In the genomic region with DNA sequence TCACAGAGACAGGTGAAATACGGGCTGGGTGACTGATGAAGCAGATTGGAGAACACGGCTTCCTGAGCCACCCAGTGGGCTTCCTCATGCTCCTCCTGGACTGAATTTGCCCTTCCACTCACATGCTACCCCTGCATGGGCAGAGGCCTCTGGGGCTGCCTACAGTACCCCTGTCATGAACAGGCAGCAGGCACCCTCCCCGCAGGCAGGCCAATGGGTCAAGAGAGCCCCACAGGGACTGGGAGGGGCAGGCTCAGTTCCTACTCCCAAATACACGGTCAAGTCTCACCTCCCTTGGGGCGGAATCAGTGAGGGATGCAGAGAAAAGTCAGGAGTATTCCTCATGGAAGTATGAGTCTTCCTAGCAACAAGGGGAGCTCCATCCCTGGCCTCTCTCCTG, we compare ENCODE assay signal across 24 cellular contexts. TPM values are rescaled to one million over a fixed set of nuclear protein-coding genes. Genes with fewer than 3 reads are reported as not detected.
A peak's percentile ranks its signal among the peaks of the same experiment; 100 is the strongest.
DNase-seq lines count a peak whose midpoint lies in the region; ATAC-seq, FAIRE-seq and TF ChIP-seq lines count a peak whose summit lies in the region.
"Had no signal": no experiment of that assay in that cellular context is flagged by ENCODE, and none has a peak within 500 bp of the region (broad histone marks: within the 10 kb centered on the region; RNA-seq: fewer than 3 reads in every experiment).

No MANE protein-coding gene starts in this region.

- H3K4me3 ChIP-seq in HEK293 (ENCODE audit: low read depth, low read length) (no peak overlapping the region), IMR-90 (ENCODE audit: insufficient read depth, low read depth, low read length) (no peak overlapping the region), kidney (ENCODE audit: low read length in 2 of 2) (no peak overlapping the region)
- H3K4me3 ChIP-seq: BLaER1, GM12878 had no signal

- CTCF ChIA-PET in HEK293 (lab: Yijun Ruan, JAX) (interaction anchor here (0.5 to 1.2 kb wide), 2 partner anchors 139 to 215 kb away, joined by 4 to 5 read pairs; no protein-coding TSS in a partner anchor), IMR-90 (lab: Yijun Ruan, JAX) (no interaction called here)

- no peak overlapping the region for H2AK9ac ChIP-seq in IMR-90 (replicated peaks; ENCODE audit: low read depth, low read length, poor library complexity)

- DNase-seq in IMR-90: no peak
- DNase-seq in mesenteric fat pad (ENCODE audit: low spot score): peak; percentile 14
- peak; percentile 77 for DNase-seq in osteocyte (ENCODE audit: extremely low spot score, unreplicated experiment)
- DNase-seq in kidney: no peak
- DNase-seq in NCI-H1694 (lab: John Stamatoyannopoulos, UW): no peak
- DNase-seq in islet precursor cell: no peak
- DNase-seq in NCI-H524 treated with DMSO at 0.1 percent for 48 hours (lab: John Stamatoyannopoulos, UW): no peak
- DNase-seq: 8988T; ACHN; BE2C; CD4-positive, alpha-beta memory T cell; CD4-positive, CD25-positive, alpha-beta regulatory T cell; CD8-positive, alpha-beta memory T cell; DMS 273 treated with DMSO at 0.1 percent for 48 hours; DND-41; EL; GDM1 had no signal

- no CpG with 5 or more reads among the region's 5 CpGs for WGBS in IMR-90 (ENCODE audit: extremely low coverage in 2 of 2, insufficient read length in 1 of 2), 2 experiments

- no peak overlapping the region for H3K4me3 Mint-ChIP-seq in osteocyte (ENCODE audit: unreplicated experiment)
- H3K4me3 Mint-ChIP-seq: CD14-positive monocyte; CD4-positive, alpha-beta memory T cell; CD4-positive, CD25-positive, alpha-beta regulatory T cell; CD8-positive, alpha-beta memory T cell had no signal

- H3K36me3 Mint-ChIP-seq in osteocyte (ENCODE audit: unreplicated experiment): no peaks in the 10 kb centered on the region
- H3K36me3 Mint-ChIP-seq: CD14-positive monocyte; CD4-positive, alpha-beta memory T cell; CD4-positive, CD25-positive, alpha-beta regulatory T cell; CD8-positive, alpha-beta memory T cell had no signal

- H2BK15ac ChIP-seq in IMR-90 (ENCODE audit: low read depth, low read length): no peak overlapping the region

- no peaks in the 10 kb centered on the region for H3K9me1 ChIP-seq in IMR-90 (ENCODE audit: insufficient read depth, low read length)

- H2BK5ac ChIP-seq in IMR-90 (ENCODE audit: low read depth, low read length, poor library complexity, severe bottlenecking): no peak overlapping the region

- H3K18ac ChIP-seq in IMR-90 (ENCODE audit: low read depth, low read length): no peak overlapping the region

- no peak for FAIRE-seq in kidney (lab: Jason Lieb, UNC)
- FAIRE-seq: A204.1, GM12878, GM12892, GM18507 had no signal

- H3K4me1 Mint-ChIP-seq in osteocyte (ENCODE audit: unreplicated experiment): no peaks in the 10 kb centered on the region
- H3K4me1 Mint-ChIP-seq: CD4-positive, alpha-beta memory T cell; CD4-positive, CD25-positive, alpha-beta regulatory T cell; CD8-positive, alpha-beta memory T cell had no signal

- H3K36me3 ChIP-seq in HEK293 (ENCODE audit: control insufficient read depth in 2 of 2, insufficient read depth in 1 of 2, low read length in 2 of 2) (no peaks in the 10 kb centered on the region), IMR-90 (ENCODE audit: control insufficient read depth, insufficient read depth, low read length) (no peaks in the 10 kb centered on the region), kidney (ENCODE audit: control insufficient read depth in 1 of 2, insufficient read depth in 2 of 2, low read length in 2 of 2) (no peaks in the 10 kb centered on the region)
- H3K36me3 ChIP-seq: BE2C, BLaER1 had no signal

- no peaks in the 10 kb centered on the region for H4K20me1 ChIP-seq in IMR-90 (ENCODE audit: insufficient read depth, low read length)
- H4K20me1 ChIP-seq: BLaER1 had no signal

- no peak overlapping the region for H3K23ac ChIP-seq in IMR-90 (ENCODE audit: low read depth, low read length)

- TF ChIP-seq CTCF in HEK293 (tag by site-specific recombination; IDR thresholded peaks at IDR 0.05): no peak
- no peak for TF ChIP-seq CTCF in IMR-90 (conservative IDR thresholded peaks at IDR 0.05; ENCODE audit: low read depth, low read length)
- TF ChIP-seq CTCF in osteocyte (IDR thresholded peaks at IDR 0.05): no peak
- no peak for TF ChIP-seq CTCF in kidney (IDR thresholded peaks at IDR 0.05; ENCODE audit: borderline replicate concordance, extremely low read depth, insufficient read depth)

- H2AK5ac ChIP-seq in IMR-90 (ENCODE audit: low read depth, low read length): no peak overlapping the region

- H3K9me3 Mint-ChIP-seq in osteocyte (ENCODE audit: unreplicated experiment): no peaks in the 10 kb centered on the region
- H3K9me3 Mint-ChIP-seq: CD14-positive monocyte; CD4-positive, CD25-positive, alpha-beta regulatory T cell; CD8-positive, alpha-beta memory T cell had no signal

- no peak overlapping the region for H3K14ac ChIP-seq in IMR-90 (replicated peaks; ENCODE audit: low read depth, low read length)

- no peak overlapping the region for H3K56ac ChIP-seq in IMR-90 (ENCODE audit: extremely low read depth, insufficient read depth, low read length)

- H4K5ac ChIP-seq in IMR-90 (ENCODE audit: low read depth, low read length): no peak overlapping the region

- peaks cover 18% of the 10 kb centered on the region for H3K27me3 ChIP-seq in IMR-90 (ENCODE audit: control insufficient read depth, insufficient read depth, low read length)
- H3K27me3 ChIP-seq: BE2C, BLaER1 had no signal

- peaks cover 25% of the 10 kb centered on the region for H3K27me3 Mint-ChIP-seq in osteocyte (ENCODE audit: unreplicated experiment)
- H3K27me3 Mint-ChIP-seq: CD4-positive, CD25-positive, alpha-beta regulatory T cell had no signal

- no peak for ATAC-seq in IMR-90 (ENCODE audit: low read depth)
- ATAC-seq: GM12878 had no signal

- no peaks in the 10 kb centered on the region for H3K79me1 ChIP-seq in IMR-90 (ENCODE audit: low read depth in 1 of 2, low read length in 2 of 2)

- no TSS peak for BruUV-seq in IMR-90 (replicated peaks; lab: Mats Ljungman, UMichigan)

- H3K4me1 ChIP-seq in HEK293 (ENCODE audit: control insufficient read depth, insufficient read depth, low read length) (peaks cover 8% of the 10 kb centered on the region; the same call in 1 of the 2 replicates), IMR-90 (ENCODE audit: control insufficient read depth, insufficient read depth, low read length) (no peaks in the 10 kb centered on the region), kidney (ENCODE audit: control insufficient read depth in 1 of 2, insufficient read depth in 1 of 2, low read depth in 1 of 2, low read length in 2 of 2) (no peaks in the 10 kb centered on the region)
- H3K4me1 ChIP-seq: BE2C had no signal

- peak overlapping the region; percentile 43 for H2AFZ ChIP-seq in IMR-90 (replicated peaks; ENCODE audit: low read length, poor library complexity)

- H3K27ac ChIP-seq in HEK293 (ENCODE audit: extremely low read depth, low read depth, low read length): no peak overlapping the region
- H3K27ac ChIP-seq in IMR-90 (ENCODE audit: insufficient read depth, low read length): no peak overlapping the region
- no peak overlapping the region for H3K27ac ChIP-seq in kidney (ENCODE audit: low read depth in 2 of 2, low read length in 2 of 2)
- H3K27ac ChIP-seq: BLaER1 had no signal

- H3K4ac ChIP-seq in IMR-90 (ENCODE audit: low read depth, low read length): no peak overlapping the region

- no peak overlapping the region for H2BK120ac ChIP-seq in IMR-90 (ENCODE audit: low read depth, low read length)

- TF ChIP-seq POLR2A in IMR-90 (IDR thresholded peaks at IDR 0.05; ENCODE audit: low read depth, low read length): no peak

- dilution Hi-C loops in IMR-90 (cut with HindIII; ENCODE audit: low sequenced_read_pairs, unreplicated experiment): no loop called here

- no peak overlapping the region for H4K8ac ChIP-seq in IMR-90 (ENCODE audit: low read depth in 2 of 2, low read length in 2 of 2)

- no peak overlapping the region for H3K27ac Mint-ChIP-seq in osteocyte (ENCODE audit: unreplicated experiment)
- H3K27ac Mint-ChIP-seq: CD14-positive monocyte; CD4-positive, alpha-beta memory T cell; CD4-positive, CD25-positive, alpha-beta regulatory T cell; CD8-positive, alpha-beta memory T cell had no signal

- POLR2A ChIA-PET in HEK293 (lab: Yijun Ruan, JAX): no interaction called here
- POLR2A ChIA-PET in IMR-90 (lab: Charles Lee; ENCODE audit: unreplicated experiment): no interaction called here

- no peaks in the 10 kb centered on the region for H3K9me3 ChIP-seq in HEK293 (ENCODE audit: control insufficient read depth, insufficient read depth, low read depth, low read length)
- no peaks in the 10 kb centered on the region for H3K9me3 ChIP-seq in IMR-90 (ENCODE audit: control insufficient read depth, insufficient read depth, low read length)
- H3K9me3 ChIP-seq in kidney (ENCODE audit: control insufficient read depth in 1 of 2, low read length in 2 of 2): no peaks in the 10 kb centered on the region
- H3K9me3 ChIP-seq: BE2C, BLaER1 had no signal

- intact Hi-C loops in IMR-90 (cut with micrococcal nuclease) (no loop called here), kidney (cut with DNase I) (no loop called here)

- TF ChIP-seq RAD21 in IMR-90 (IDR thresholded peaks at IDR 0.05; ENCODE audit: low read length): no peak

- no peak overlapping the region for H2BK20ac ChIP-seq in IMR-90 (ENCODE audit: low read depth, low read length)

- H3K9ac ChIP-seq in IMR-90 (ENCODE audit: low read depth, low read length): no peak overlapping the region
- H3K9ac ChIP-seq in kidney (ENCODE audit: low read length in 2 of 2): no peak overlapping the region
- H3K9ac ChIP-seq: BLaER1 had no signal

- no peak overlapping the region for H4K91ac ChIP-seq in IMR-90 (ENCODE audit: insufficient read depth, low read depth, low read length)

- no peak overlapping the region for H3K4me2 ChIP-seq in IMR-90 (ENCODE audit: low read depth, low read length)
- H3K4me2 ChIP-seq: BLaER1 had no signal

- in situ Hi-C loops in IMR-90 (cut with MboI; ENCODE audit: low sequenced_read_pairs): no loop called here

TF ChIP-seq in HEK293, 187 proteins besides CTCF, POLR2A, EP300 and RAD21:
- 0 out of 2 replicates have a peak, but pooled peaks have one; percentile 3 for TF ChIP-seq SCRT2 (tag by site-specific recombination; IDR thresholded peaks at IDR 0.05)
- TF ChIP-seq ZBTB21 (tag by site-specific recombination; IDR thresholded peaks at IDR 0.05): no peak

TF ChIP-seq in IMR-90, 13 proteins besides CTCF, POLR2A, EP300 and RAD21 (continues in another document):
- TF ChIP-seq FOS (IDR thresholded peaks at IDR 0.05; ENCODE audit: low read depth, low read length) (no peak), CEBPB (IDR thresholded peaks at IDR 0.05; ENCODE audit: low read depth, low read length) (no peak), BHLHE40 (IDR thresholded peaks at IDR 0.05; ENCODE audit: low read depth, low read length) (no peak)

RNA-seq across cellular contexts. Expression of a gene that starts 48.6 kb away (rescaled TPM):
- total RNA-seq in IMR-90 (2012; rRNA removed) (12.2 and 15.1 TPM in 2 replicates), mesenteric fat pad (20.9 TPM), osteocyte (17.1 and 20.3 TPM in 2 replicates), kidney (18.8 TPM)
- polyA plus RNA-seq in IMR-90 (2012; rRNA removed) (4.1 and 4.5 TPM in 2 replicates), kidney (ENCODE audit: insufficient read depth, low read depth, low replicate concordance) (6.6 TPM)
- 1.6 and 2.2 TPM in 2 replicates for polyA plus RNA-seq in IMR-90 (2012; cell fraction: cytosol; rRNA removed)
- polyA plus RNA-seq in IMR-90 (2012; cell fraction: nucleus; rRNA removed; ENCODE audit: low replicate concordance): 3.0 and 7.5 TPM in 2 replicates

Comparison
In these comparisons a context has a peak if more than half of its experiments do, and no peak if none do; other contexts are left out.
1. DNase-seq: peak in mesenteric fat pad (single experiment) and osteocyte (single experiment); none in IMR-90 (single experiment), kidney (single experiment), NCI-H1694 (single experiment), islet precursor cell (single experiment) and NCI-H524 treated with DMSO at 0.1 percent for 48 hours (single experiment).